ENCODE assay signal across 1 cellular context in the genomic region with DNA sequence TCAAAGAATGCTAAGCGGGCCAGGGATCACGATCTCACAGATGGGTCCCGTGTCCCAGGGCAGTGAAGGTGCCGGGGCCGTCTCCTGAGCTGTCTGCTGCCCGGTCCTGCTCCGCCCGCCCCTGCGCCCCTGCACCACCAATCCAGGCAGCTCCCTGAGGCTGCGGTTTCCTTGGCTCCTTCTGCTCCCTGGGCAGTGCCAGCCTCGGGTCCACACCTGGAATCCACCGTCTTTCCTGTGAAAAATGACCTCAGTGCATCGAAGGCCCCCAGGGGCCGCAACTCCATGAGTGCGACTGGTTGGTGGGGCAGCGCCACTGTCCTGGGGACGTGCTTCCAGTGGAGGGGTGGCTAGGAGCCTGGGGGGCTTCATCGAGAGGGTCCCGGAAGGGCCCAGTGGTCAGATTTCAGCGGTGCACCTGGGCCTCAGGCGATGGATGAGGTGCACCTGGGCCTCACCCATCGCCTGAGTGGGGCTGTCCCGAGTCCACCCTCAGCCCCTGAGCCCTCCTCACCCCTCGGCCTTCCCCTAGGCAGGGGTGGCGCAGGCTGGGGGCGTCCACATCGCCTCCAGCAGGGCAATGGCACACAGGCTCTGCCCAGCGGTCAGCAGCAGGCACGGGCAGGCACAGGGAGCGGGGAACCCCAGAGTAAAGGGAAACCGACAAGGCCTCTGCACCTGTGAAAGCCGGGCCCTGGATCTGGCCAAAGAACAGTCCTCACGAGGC.
TF ChIP-seq lines count a peak whose summit lies in the region.

No MANE protein-coding gene starts in this region.

TF ChIP-seq in HepG2, 621 proteins besides CTCF, POLR2A, EP300 and RAD21:
- no peak for TF ChIP-seq ZNF749 (CRISPR knock-in tag; IDR thresholded peaks at IDR 0.05; ENCODE audit: borderline replicate concordance)
- TF ChIP-seq GATAD2A (CRISPR knock-in tag; IDR thresholded peaks at IDR 0.05): no peak
- TF ChIP-seq IKZF4 (CRISPR knock-in tag; IDR thresholded peaks at IDR 0.05; ENCODE audit: borderline replicate concordance, low read depth, not compliant biosample characterization): no peak
- TF ChIP-seq, protein P1, sequence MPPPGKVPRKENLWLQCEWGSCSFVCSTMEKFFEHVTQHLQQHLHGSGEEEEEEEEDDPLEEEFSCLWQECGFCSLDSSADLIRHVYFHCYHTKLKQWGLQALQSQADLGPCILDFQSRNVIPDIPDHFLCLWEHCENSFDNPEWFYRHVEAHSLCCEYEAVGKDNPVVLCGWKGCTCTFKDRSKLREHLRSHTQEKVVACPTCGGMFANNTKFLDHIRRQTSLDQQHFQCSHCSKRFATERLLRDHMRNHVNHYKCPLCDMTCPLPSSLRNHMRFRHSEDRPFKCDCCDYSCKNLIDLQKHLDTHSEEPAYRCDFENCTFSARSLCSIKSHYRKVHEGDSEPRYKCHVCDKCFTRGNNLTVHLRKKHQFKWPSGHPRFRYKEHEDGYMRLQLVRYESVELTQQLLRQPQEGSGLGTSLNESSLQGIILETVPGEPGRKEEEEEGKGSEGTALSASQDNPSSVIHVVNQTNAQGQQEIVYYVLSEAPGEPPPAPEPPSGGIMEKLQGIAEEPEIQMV (CRISPR knock-in tag; IDR thresholded peaks at IDR 0.05; ENCODE audit: low read depth): no peak
- TF ChIP-seq ZNF143 (CRISPR knock-in tag; IDR thresholded peaks at IDR 0.05): no peak
- TF ChIP-seq, protein P2, sequence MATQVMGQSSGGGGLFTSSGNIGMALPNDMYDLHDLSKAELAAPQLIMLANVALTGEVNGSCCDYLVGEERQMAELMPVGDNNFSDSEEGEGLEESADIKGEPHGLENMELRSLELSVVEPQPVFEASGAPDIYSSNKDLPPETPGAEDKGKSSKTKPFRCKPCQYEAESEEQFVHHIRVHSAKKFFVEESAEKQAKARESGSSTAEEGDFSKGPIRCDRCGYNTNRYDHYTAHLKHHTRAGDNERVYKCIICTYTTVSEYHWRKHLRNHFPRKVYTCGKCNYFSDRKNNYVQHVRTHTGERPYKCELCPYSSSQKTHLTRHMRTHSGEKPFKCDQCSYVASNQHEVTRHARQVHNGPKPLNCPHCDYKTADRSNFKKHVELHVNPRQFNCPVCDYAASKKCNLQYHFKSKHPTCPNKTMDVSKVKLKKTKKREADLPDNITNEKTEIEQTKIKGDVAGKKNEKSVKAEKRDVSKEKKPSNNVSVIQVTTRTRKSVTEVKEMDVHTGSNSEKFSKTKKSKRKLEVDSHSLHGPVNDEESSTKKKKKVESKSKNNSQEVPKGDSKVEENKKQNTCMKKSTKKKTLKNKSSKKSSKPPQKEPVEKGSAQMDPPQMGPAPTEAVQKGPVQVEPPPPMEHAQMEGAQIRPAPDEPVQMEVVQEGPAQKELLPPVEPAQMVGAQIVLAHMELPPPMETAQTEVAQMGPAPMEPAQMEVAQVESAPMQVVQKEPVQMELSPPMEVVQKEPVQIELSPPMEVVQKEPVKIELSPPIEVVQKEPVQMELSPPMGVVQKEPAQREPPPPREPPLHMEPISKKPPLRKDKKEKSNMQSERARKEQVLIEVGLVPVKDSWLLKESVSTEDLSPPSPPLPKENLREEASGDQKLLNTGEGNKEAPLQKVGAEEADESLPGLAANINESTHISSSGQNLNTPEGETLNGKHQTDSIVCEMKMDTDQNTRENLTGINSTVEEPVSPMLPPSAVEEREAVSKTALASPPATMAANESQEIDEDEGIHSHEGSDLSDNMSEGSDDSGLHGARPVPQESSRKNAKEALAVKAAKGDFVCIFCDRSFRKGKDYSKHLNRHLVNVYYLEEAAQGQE (IDR thresholded peaks at IDR 0.05; ENCODE audit: borderline replicate concordance in 1 of 2, low read depth in 1 of 2, low read length in 2 of 2): no peak
- no peak for TF ChIP-seq SPEN (CRISPR knock-in tag; IDR thresholded peaks at IDR 0.05; ENCODE audit: low read depth)
- TF ChIP-seq, protein P3, sequence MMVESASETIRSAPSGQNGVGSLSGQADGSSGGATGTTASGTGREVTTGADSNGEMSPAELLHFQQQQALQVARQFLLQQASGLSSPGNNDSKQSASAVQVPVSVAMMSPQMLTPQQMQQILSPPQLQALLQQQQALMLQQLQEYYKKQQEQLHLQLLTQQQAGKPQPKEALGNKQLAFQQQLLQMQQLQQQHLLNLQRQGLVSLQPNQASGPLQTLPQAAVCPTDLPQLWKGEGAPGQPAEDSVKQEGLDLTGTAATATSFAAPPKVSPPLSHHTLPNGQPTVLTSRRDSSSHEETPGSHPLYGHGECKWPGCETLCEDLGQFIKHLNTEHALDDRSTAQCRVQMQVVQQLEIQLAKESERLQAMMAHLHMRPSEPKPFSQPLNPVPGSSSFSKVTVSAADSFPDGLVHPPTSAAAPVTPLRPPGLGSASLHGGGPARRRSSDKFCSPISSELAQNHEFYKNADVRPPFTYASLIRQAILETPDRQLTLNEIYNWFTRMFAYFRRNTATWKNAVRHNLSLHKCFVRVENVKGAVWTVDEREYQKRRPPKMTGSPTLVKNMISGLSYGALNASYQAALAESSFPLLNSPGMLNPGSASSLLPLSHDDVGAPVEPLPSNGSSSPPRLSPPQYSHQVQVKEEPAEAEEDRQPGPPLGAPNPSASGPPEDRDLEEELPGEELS (CRISPR knock-in tag; IDR thresholded peaks at IDR 0.05): no peak
TF ChIP-seq in HepG2: peak in this region for 0.
